In the genomic region with DNA sequence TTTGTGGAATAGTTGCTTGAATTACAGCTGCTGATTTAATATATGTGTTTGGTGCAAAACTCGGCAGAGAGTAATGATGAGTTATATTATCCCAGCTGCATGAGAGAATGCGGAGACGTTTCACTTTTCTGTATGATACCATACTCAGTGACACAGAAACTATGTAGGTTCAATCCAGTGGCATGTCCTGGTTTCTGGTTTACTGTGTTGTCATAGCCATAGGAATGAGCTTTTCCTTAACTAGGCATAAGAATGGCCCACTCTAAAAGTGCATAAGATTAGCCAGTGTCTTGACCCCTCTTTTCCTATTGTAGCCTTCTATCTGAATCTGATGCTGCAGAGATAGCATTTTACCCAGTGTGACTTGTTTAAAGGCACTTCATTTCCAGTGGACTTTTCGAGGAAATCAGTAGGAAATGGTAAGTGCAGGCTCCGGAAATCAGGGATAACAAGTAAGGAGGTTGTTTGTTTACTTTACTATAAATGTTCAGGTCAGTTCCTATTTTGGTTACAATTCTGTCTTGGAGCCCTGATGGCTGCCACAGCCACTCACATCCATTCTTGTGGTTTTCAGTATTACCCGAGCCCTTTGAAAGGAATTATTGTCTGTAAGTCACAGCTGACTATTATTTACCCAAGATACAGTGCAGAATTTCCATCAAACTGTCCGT, we compare ENCODE assay signal across 11 cellular contexts.
DNase-seq lines count a peak whose midpoint lies in the region; ATAC-seq and TF ChIP-seq lines count a peak whose summit lies in the region.
"Had no signal": no experiment of that assay in that cellular context is flagged by ENCODE, and none has a peak within 500 bp of the region (broad histone marks: within the 10 kb centered on the region; RNA-seq: fewer than 3 reads in every experiment).

No MANE protein-coding gene starts in this region.

- H3K9me3 ChIP-seq in GM23248 (ENCODE audit: low read depth) (no peaks in the 10 kb centered on the region), Panc1 (ENCODE audit: control insufficient read depth, insufficient read depth, low read depth, low read length) (no peaks in the 10 kb centered on the region), osteoblast (ENCODE audit: low read depth, low read length) (no peaks in the 10 kb centered on the region)

- CTCF ChIA-PET in Panc1 (lab: Charles Lee), result no interaction called here

- peak; percentile 46 for DNase-seq in GM23248
- DNase-seq in Panc1 (ENCODE audit: low read depth, low spot score), result peak; percentile 22
- DNase-seq in globus pallidus (ENCODE audit: low spot score), result peak; percentile 76
- DNase-seq in osteoblast (ENCODE audit: insufficient read length, low spot score, missing footprints), result no peak
- no peak for DNase-seq in activated naive CD4-positive, alpha-beta T cell treated with anti-CD3 and anti-CD28 coated beads, Interleukin-2, amount 50 U/mL, for 72 hours (ENCODE audit: low spot score in 2 of 2)
- DNase-seq in GM13976 (ENCODE audit: low spot score), result no peak
- no peak for DNase-seq in MV-4-11 (lab: John Stamatoyannopoulos, UW)
- DNase-seq: adrenal gland, DMS53, GOT3 had no signal

- TF ChIP-seq CTCF in Panc1 (IDR thresholded peaks at IDR 0.05), result no peak
- TF ChIP-seq CTCF in osteoblast (IDR thresholded peaks at IDR 0.05; ENCODE audit: extremely low read depth, low read depth, low read length), result no peak
- no peak for TF ChIP-seq CTCF in GM13976 (IDR thresholded peaks at IDR 0.05; ENCODE audit: borderline replicate concordance, control extremely low read depth, extremely low read depth, insufficient read depth, missing control alignments)

- intact Hi-C loops in Panc1 (cut with micrococcal nuclease; ENCODE audit: unreplicated experiment), result no loop called here

- H3K4me1 ChIP-seq in GM23248 (ENCODE audit: insufficient read depth) (peaks cover 17% of the 10 kb centered on the region), Panc1 (ENCODE audit: control insufficient read depth, insufficient read depth, low read length) (peaks cover 9% of the 10 kb centered on the region), osteoblast (ENCODE audit: insufficient read depth, low read length) (peaks cover 3% of the 10 kb centered on the region)
- H3K4me1 ChIP-seq: adrenal gland had no signal

- H2AFZ ChIP-seq in GM23248 (peak overlapping the region; percentile 63), osteoblast (ENCODE audit: low read length) (peak overlapping the region; percentile 83)

- no peaks in the 10 kb centered on the region for H3K27me3 ChIP-seq in GM23248 (replicated peaks; ENCODE audit: insufficient read depth)
- no peaks in the 10 kb centered on the region for H3K27me3 ChIP-seq in Panc1 (ENCODE audit: control insufficient read depth, insufficient read depth, low read length)
- H3K27me3 ChIP-seq in osteoblast (ENCODE audit: insufficient read depth, low read length), result no peaks in the 10 kb centered on the region
- H3K27me3 ChIP-seq: adrenal gland had no signal

- H4K20me1 ChIP-seq in GM23248 (ENCODE audit: insufficient read depth), result no peaks in the 10 kb centered on the region
- no peaks in the 10 kb centered on the region for H4K20me1 ChIP-seq in osteoblast (ENCODE audit: insufficient read depth, low read length)

- ATAC-seq in Panc1, result peak; percentile 87
- ATAC-seq in activated naive CD4-positive, alpha-beta T cell treated with anti-CD3 and anti-CD28 coated beads, Interleukin-2, amount 50 U/mL, for 72 hours, result no peak
- no peak for ATAC-seq in GM19328 (IDR thresholded peaks at IDR 0.05; ENCODE audit: unreplicated experiment)

- H3K4me2 ChIP-seq in GM23248 (ENCODE audit: unreplicated experiment) (peak overlapping the region; percentile 79), osteoblast (ENCODE audit: insufficient read depth, low read length) (peak overlapping the region; percentile 79)

- POLR2A ChIA-PET in Panc1 (lab: Charles Lee), result interaction anchor here (0.9 kb wide), 1 partner anchor 10 kb away, joined by 3 read pairs; no protein-coding TSS in a partner anchor

- H3K9ac ChIP-seq in GM23248, result no peak overlapping the region

- H3K36me3 Mint-ChIP-seq in activated naive CD4-positive, alpha-beta T cell treated with anti-CD3 and anti-CD28 coated beads, Interleukin-2, amount 50 U/mL, for 72 hours, result no peaks in the 10 kb centered on the region

- no peak overlapping the region for H3K27ac Mint-ChIP-seq in activated naive CD4-positive, alpha-beta T cell treated with anti-CD3 and anti-CD28 coated beads, Interleukin-2, amount 50 U/mL, for 72 hours

- H3K79me2 ChIP-seq in GM23248 (ENCODE audit: insufficient read depth) (no peaks in the 10 kb centered on the region), osteoblast (ENCODE audit: insufficient read depth, low read length) (no peaks in the 10 kb centered on the region)

- H3K9me3 Mint-ChIP-seq in activated naive CD4-positive, alpha-beta T cell treated with anti-CD3 and anti-CD28 coated beads, Interleukin-2, amount 50 U/mL, for 72 hours, result no peaks in the 10 kb centered on the region

- H3K27ac ChIP-seq in GM23248 (peak overlapping the region; percentile 37), Panc1 (ENCODE audit: low read length) (peak overlapping the region; percentile 75), osteoblast (ENCODE audit: low read depth, low read length) (peak overlapping the region; percentile 58)
- H3K27ac ChIP-seq: adrenal gland had no signal

- no peaks in the 10 kb centered on the region for H3K9me2 ChIP-seq in GM23248 (ENCODE audit: insufficient read depth)

- H3K36me3 ChIP-seq in GM23248 (ENCODE audit: low read depth) (no peaks in the 10 kb centered on the region), Panc1 (ENCODE audit: control insufficient read depth, insufficient read depth, low read length) (no peaks in the 10 kb centered on the region), osteoblast (ENCODE audit: insufficient read depth, low read length) (no peaks in the 10 kb centered on the region)
- H3K36me3 ChIP-seq: adrenal gland had no signal

- no TSS peak for BruUV-seq in Panc1 (replicated peaks; lab: Mats Ljungman, UMichigan)

- 45 to 52% methylated on average over 7 of the region's 7 CpGs for WGBS in GM23248 (ENCODE audit: low coverage in 1 of 2, low lambda C conversion rate in 2 of 2, missing lambda C conversion rate in 2 of 2), 2 experiments

- in situ Hi-C loops in GM23248 (cut with MboI), result no loop called here
- in situ Hi-C loops in Panc1 (cut with HindIII; ENCODE audit: low pct_unique_long_range_greater_than_20kb, low sequenced_read_pairs), result no loop called here
- in situ Hi-C loops in GM13976 (cut with MboI; ENCODE audit: low sequenced_read_pairs, unreplicated experiment), result no loop called here

- peak overlapping the region; percentile 43; the same call in 1 of the 2 replicates for H3K4me3 ChIP-seq in GM23248
- H3K4me3 ChIP-seq in Panc1 (ENCODE audit: low read depth in 2 of 2, low read length in 2 of 2), result peak overlapping the region; percentile 3 to 33
- H3K4me3 ChIP-seq in osteoblast (ENCODE audit: insufficient read depth, low read length), result peak overlapping the region; percentile 59
- H3K4me3 ChIP-seq: adrenal gland had no signal

- no peaks in the 10 kb centered on the region for H3F3A ChIP-seq in GM23248 (ENCODE audit: insufficient read depth)

Comparison
In these comparisons a context has a peak if more than half of its experiments do, and no peak if none do; other contexts are left out.
1. DNase-seq: peak in GM23248 (single experiment), Panc1 (single experiment) and globus pallidus (single experiment); none in osteoblast (single experiment), activated naive CD4-positive, alpha-beta T cell treated with anti-CD3 and anti-CD28 coated beads, Interleukin-2, amount 50 U/mL, for 72 hours (0 of 2), GM13976 (single experiment) and MV-4-11 (single experiment).
2. Peak in every context shown above with its lines, with median percentiles within 50 percentile points of each other: H3K27ac ChIP-seq and H3K4me3 ChIP-seq.